ENCODE assay signal across 8 cellular contexts in genomic region chr9:136342191-136343120, GRCh38. TPM values are rescaled to one million over a fixed set of nuclear protein-coding genes. Genes with fewer than 3 reads are reported as not detected.
DNase-seq lines count a peak whose midpoint lies in the region; ATAC-seq and TF ChIP-seq lines count a peak whose summit lies in the region.

No MANE protein-coding gene starts in this region.

- peak overlapping the region in 1 of 2 donors; percentile 43 for H3K9ac ChIP-seq in colonic mucosa (ENCODE audit: low read depth in 2 of 2, low read length in 2 of 2)

- H3K27ac ChIP-seq in colonic mucosa, result no peak overlapping the region

- no peaks in the 10 kb centered on the region for H3K9me3 ChIP-seq in colonic mucosa

- intact Hi-C loops in colonic mucosa (cut with DNase I), result loop anchor here (10.0 kb wide), 1 partner anchor 62 kb away; the partner anchor contains the start of gene SNAPC4

- no peaks in the 10 kb centered on the region for H3K36me3 ChIP-seq in colonic mucosa

- ATAC-seq in left lobe of liver, result peak; percentile 63

- no peaks in the 10 kb centered on the region for H3K4me1 ChIP-seq in colonic mucosa

- peak overlapping the region; percentile 40 for H3K4me3 ChIP-seq in colonic mucosa

- no peaks in the 10 kb centered on the region for H3K27me3 ChIP-seq in colonic mucosa

- TF ChIP-seq CTCF in colonic mucosa (IDR thresholded peaks at IDR 0.05), result no peak

- DNase-seq in SIG-M5 treated with dmso at 0.1 percent for 504 hours (lab: John Stamatoyannopoulos, UW; ENCODE audit: unreplicated experiment) (peak; percentile 55), SIG-M5 (lab: John Stamatoyannopoulos, UW) (no peak), colonic mucosa (peak; percentile 89), left lobe of liver (ENCODE audit: low spot score) (peak; percentile 88), NCI-H1105 treated with DMSO at 0.1 percent for 48 hours (lab: John Stamatoyannopoulos, UW) (no peak), NCI-H524 treated with DMSO at 0.1 percent for 48 hours (lab: John Stamatoyannopoulos, UW) (no peak)
- DNase-seq in activated CD4-positive, alpha-beta T cell treated with anti-CD3 and anti-CD28 coated beads for 24 hours (ENCODE audit: low read depth in 2 of 2), result peak; percentile 40 to 60
- DNase-seq in stimulated activated CD4-positive, alpha-beta T cell treated with anti-CD3 and anti-CD28 coated beads, Interleukin-2, amount 100 ng/mL, for 24 hours, result peak; percentile 63 to 76

RNA-seq across cellular contexts. Expression of gene GPSM1, which starts 15.1 kb away (rescaled TPM):
- 1 to 10 TPM; 2.3 to 3.4 TPM for total RNA-seq in colonic mucosa
- 4.8 TPM for total RNA-seq in left lobe of liver

RNA-seq across cellular contexts. Expression of gene DNLZ, which starts 21.1 kb away (rescaled TPM):
- total RNA-seq in colonic mucosa (10 to 100 TPM; 10.0 to 10.8 TPM), left lobe of liver (13.8 TPM)

RNA-seq across cellular contexts. Expression of gene CARD9, which starts 31.0 kb away (rescaled TPM):
- 1 to 10 TPM; 1.2 to 1.7 TPM for total RNA-seq in colonic mucosa
- total RNA-seq in left lobe of liver, result 2.1 TPM

RNA-seq across cellular contexts. Expression of gene CCDC187, which starts 38.6 kb away (rescaled TPM):
- total RNA-seq in colonic mucosa, result under 1 TPM; 0.30 to 0.48 TPM
- 0.03 TPM for total RNA-seq in left lobe of liver

RNA-seq across cellular contexts. Expression of gene SNAPC4, which starts 57.5 kb away (rescaled TPM):
- 1 to 10 TPM; 6.0 to 9.7 TPM for total RNA-seq in colonic mucosa
- 7.2 TPM for total RNA-seq in left lobe of liver

Comparison
In these comparisons a context has a peak if more than half of its experiments do, and no peak if none do; other contexts are left out.
1. DNase-seq: peak in SIG-M5 treated with dmso at 0.1 percent for 504 hours (single experiment), activated CD4-positive, alpha-beta T cell treated with anti-CD3 and anti-CD28 coated beads for 24 hours (2 of 2), colonic mucosa (single experiment), left lobe of liver (single experiment) and stimulated activated CD4-positive, alpha-beta T cell treated with anti-CD3 and anti-CD28 coated beads, Interleukin-2, amount 100 ng/mL, for 24 hours (2 of 2); none in SIG-M5 (single experiment), NCI-H1105 treated with DMSO at 0.1 percent for 48 hours (single experiment) and NCI-H524 treated with DMSO at 0.1 percent for 48 hours (single experiment).